39 cellular contexts compared by ENCODE assay signal in the genomic region with DNA sequence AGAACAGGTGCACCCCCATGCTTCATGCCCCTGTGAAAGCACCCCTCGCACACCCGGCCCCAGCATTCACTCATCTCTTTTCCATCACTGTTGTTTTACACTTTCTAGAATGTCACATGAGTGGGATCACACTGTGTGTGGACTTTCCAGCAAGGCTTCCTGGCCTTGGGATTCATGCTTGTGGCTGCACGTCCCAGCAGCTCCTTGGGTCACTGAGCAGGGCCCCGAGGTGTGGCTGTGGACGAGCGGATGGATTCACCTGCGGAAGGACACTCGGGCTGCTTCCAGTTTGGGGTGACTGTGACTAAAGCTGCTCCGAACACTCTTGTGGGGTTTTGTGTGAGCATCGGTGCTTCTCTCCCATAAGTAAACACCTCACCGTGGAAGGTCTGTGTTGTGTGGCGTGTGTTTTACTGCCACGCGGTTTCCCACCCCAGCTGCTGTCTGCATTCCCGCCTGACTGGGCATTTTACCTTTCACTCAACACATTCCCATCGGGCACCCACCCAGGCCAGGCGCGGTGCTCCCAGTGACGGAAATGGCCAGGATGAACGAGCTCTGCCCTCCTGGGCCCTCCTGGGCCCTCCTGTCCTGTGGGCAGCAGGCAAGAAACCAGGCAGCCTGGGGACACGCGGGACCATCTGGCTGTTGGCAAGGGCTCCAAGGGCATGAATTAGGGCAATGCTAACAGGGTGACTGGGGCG. TPM values are rescaled to one million over a fixed set of nuclear protein-coding genes. Genes with fewer than 3 reads are reported as not detected.
DNase-seq lines count a peak whose midpoint lies in the region; ATAC-seq, FAIRE-seq and TF ChIP-seq lines count a peak whose summit lies in the region.
"Had no signal": no experiment of that assay in that cellular context is flagged by ENCODE, and none has a peak within 500 bp of the region (broad histone marks: within the 10 kb centered on the region; RNA-seq: fewer than 3 reads in every experiment).

No MANE protein-coding gene starts in this region.

- BruUV-seq in Calu3 (replicated peaks; lab: Mats Ljungman, UMichigan) (no TSS peak), HCT116 (replicated peaks; lab: Mats Ljungman, UMichigan) (no TSS peak)

- H3K4me2 ChIP-seq in HCT116 (ENCODE audit: low read length), result peak overlapping the region; percentile 80

- CTCF ChIA-PET in Calu3 (lab: Charles Lee), result interaction anchor here (0.5 to 2.8 kb wide), 9 partner anchors 9 to 199 kb away, joined by 3 to 14 read pairs (median 4); no protein-coding TSS in a partner anchor
- CTCF ChIA-PET in HCT116 (lab: Charles Lee), result interaction anchor here (0.7 to 3.4 kb wide), 6 partner anchors 10 to 202 kb away, joined by 3 to 18 read pairs (median 3); no protein-coding TSS in a partner anchor

- H3K27ac Mint-ChIP-seq in Calu3 (ENCODE audit: unreplicated experiment), result no peak overlapping the region
- H3K27ac Mint-ChIP-seq: activated CD4-positive, alpha-beta memory T cell treated with anti-CD3 and anti-CD28 coated beads for 36 hours; activated naive CD4-positive, alpha-beta T cell treated with anti-CD3 and anti-CD28 coated beads, Interleukin-2, amount 10 ng/mL, durations not matched to agents 7 days and 5 days; activated T-helper 1 cell treated with anti-CD3 and anti-CD28 coated beads, Interleukin-12 subunit alpha, Interleukin-12 subunit beta, Interleukin-2, Interleukin-4 antibody, amounts not matched to agents 30 ng/mL and 10 ng/mL and 1 ng/mL, durations not matched to agents 14 hours and 24 hours and 36 hours had no signal

- H3K9me3 Mint-ChIP-seq in Calu3 (ENCODE audit: low read depth, unreplicated experiment), result no peaks in the 10 kb centered on the region
- H3K9me3 Mint-ChIP-seq: activated CD4-positive, alpha-beta memory T cell treated with anti-CD3 and anti-CD28 coated beads for 36 hours; activated naive CD4-positive, alpha-beta T cell treated with anti-CD3 and anti-CD28 coated beads, Interleukin-2, amount 10 ng/mL, durations not matched to agents 7 days and 5 days; activated T-helper 1 cell treated with anti-CD3 and anti-CD28 coated beads, Interleukin-12 subunit alpha, Interleukin-12 subunit beta, Interleukin-2, Interleukin-4 antibody, amounts not matched to agents 30 ng/mL and 10 ng/mL and 1 ng/mL, durations not matched to agents 14 hours and 24 hours and 36 hours; central memory CD8-positive, alpha-beta T cell; neural crest cell had no signal

- H3K36me3 ChIP-seq in HCT116 (ENCODE audit: control insufficient read depth in 1 of 2, insufficient read depth in 2 of 2, low read length in 2 of 2), result no peaks in the 10 kb centered on the region
- no peaks in the 10 kb centered on the region for H3K36me3 ChIP-seq in SK-N-MC (ENCODE audit: insufficient read depth, low read length)
- no peaks in the 10 kb centered on the region for H3K36me3 ChIP-seq in kidney (ENCODE audit: control insufficient read depth in 1 of 2, insufficient read depth in 2 of 2, low read length in 2 of 2)
- no peaks in the 10 kb centered on the region for H3K36me3 ChIP-seq in SJCRH30
- H3K36me3 ChIP-seq: adrenal gland; BLaER1 treated with 17β-estradiol and CSF1 and Interleukin-3, amounts not matched to agents 10 nM and 100 nM; gastroesophageal sphincter; suprapubic skin had no signal

- no peaks in the 10 kb centered on the region for H4K20me1 ChIP-seq in HCT116 (ENCODE audit: insufficient read depth)

- H3K9me3 ChIP-seq in HCT116 (ENCODE audit: control insufficient read depth in 1 of 2, insufficient read depth in 1 of 2, low read depth in 1 of 2, low read length in 2 of 2) (no peaks in the 10 kb centered on the region), SK-N-MC (ENCODE audit: low read depth, low read length) (no peaks in the 10 kb centered on the region), kidney (ENCODE audit: control insufficient read depth in 1 of 2, low read length in 2 of 2) (no peaks in the 10 kb centered on the region), SJCRH30 (replicated peaks) (no peaks in the 10 kb centered on the region)
- H3K9me3 ChIP-seq: adrenal gland; BLaER1 treated with 17β-estradiol and CSF1 and Interleukin-3, amounts not matched to agents 10 nM and 100 nM; Caco-2; gastroesophageal sphincter; suprapubic skin had no signal

- H3K27me3 ChIP-seq in HCT116 (ENCODE audit: insufficient read depth, low read length) (peaks cover 6% of the 10 kb centered on the region), SJCRH30 (peaks cover 9% of the 10 kb centered on the region; the same call in 1 of the 2 replicates)
- H3K27me3 ChIP-seq: adrenal gland had no signal

- no peak overlapping the region for H2AFZ ChIP-seq in HCT116 (ENCODE audit: low read depth, low read length, poor library complexity, severe bottlenecking)
- H2AFZ ChIP-seq: parathyroid adenoma had no signal

- DNase-seq in Calu3 (no peak), HCT116 (ENCODE audit: low read depth, low spot score) (no peak), SK-N-MC (ENCODE audit: low read depth, low spot score) (no peak), kidney (peak; percentile 68), foreskin fibroblast (no peak), SJCRH30 (no peak)
- DNase-seq: activated CD4-positive, alpha-beta memory T cell treated with anti-CD3 and anti-CD28 coated beads for 36 hours; activated CD8-positive, alpha-beta memory T cell treated with anti-CD3 and anti-CD28 coated beads, Interleukin-2, amount 50 U/mL, for 4 hours; activated naive CD4-positive, alpha-beta T cell treated with anti-CD3 and anti-CD28 coated beads, Interleukin-2, amount 10 ng/mL, durations not matched to agents 7 days and 5 days; Caco-2; DND-41; GOT3; hippocampal formation; Karpas-422; NCI-H1417 treated with DMSO at 0.1 percent for 48 hours; NCI-H2081 treated with DMSO at 0.1 percent for 48 hours; NCI-H345; NCI-H69; stimulated activated CD4-positive, alpha-beta T cell treated with anti-CD3 and anti-CD28 coated beads, Interleukin-1b, Interleukin-23, amount 100 ng/mL, for 48 hours; stimulated activated naive CD4-positive, alpha-beta T cell treated with Interleukin-2 at 50 U/mL for 16 hours; T-helper 1 cell had no signal

- ATAC-seq in HCT116, result no peak
- no peak for ATAC-seq in HG02610 (IDR thresholded peaks at IDR 0.05; ENCODE audit: unreplicated experiment)
- ATAC-seq in GM18505 (IDR thresholded peaks at IDR 0.05; ENCODE audit: unreplicated experiment), result no peak

- peaks cover 45 to 66% of the 10 kb centered on the region in 2 experiments for H3K4me1 ChIP-seq in HCT116 (ENCODE audit: control insufficient read depth in 1 of 2, insufficient read depth in 2 of 2, low read length in 2 of 2)
- peaks cover 0 to 13% of the 10 kb centered on the region in 2 donors for H3K4me1 ChIP-seq in kidney (ENCODE audit: control insufficient read depth in 1 of 2, insufficient read depth in 1 of 2, low read depth in 1 of 2, low read length in 2 of 2)
- no peaks in the 10 kb centered on the region; the same call in 1 of the 2 replicates for H3K4me1 ChIP-seq in SJCRH30
- H3K4me1 ChIP-seq: Caco-2 had no signal

- H3K27ac ChIP-seq in HCT116 (ENCODE audit: low read depth, low read length), result peak overlapping the region; percentile 44; the same call in 1 of the 2 replicates
- peak overlapping the region; percentile 55; the same call in 1 of the 2 replicates for H3K27ac ChIP-seq in SK-N-MC
- H3K27ac ChIP-seq in kidney (ENCODE audit: low read depth in 2 of 2, low read length in 2 of 2), result no peak overlapping the region
- H3K27ac ChIP-seq in SJCRH30, result no peak overlapping the region
- H3K27ac ChIP-seq: adrenal gland; BLaER1 treated with 17β-estradiol and CSF1 and Interleukin-3, amounts not matched to agents 10 nM and 100 nM; gastroesophageal sphincter; HL-60; parathyroid adenoma; suprapubic skin had no signal

- H3K79me2 ChIP-seq in HCT116 (ENCODE audit: insufficient read depth, low read length), result no peaks in the 10 kb centered on the region
- H3K79me2 ChIP-seq: parathyroid adenoma had no signal

- H3K36me3 Mint-ChIP-seq in Calu3 (ENCODE audit: insufficient read depth, unreplicated experiment), result peaks cover 6% of the 10 kb centered on the region
- H3K36me3 Mint-ChIP-seq: activated CD4-positive, alpha-beta memory T cell treated with anti-CD3 and anti-CD28 coated beads for 36 hours; activated naive CD4-positive, alpha-beta T cell treated with anti-CD3 and anti-CD28 coated beads, Interleukin-2, amount 10 ng/mL, durations not matched to agents 7 days and 5 days had no signal

- H3K4me3 ChIP-seq in HCT116 (replicated peaks in 1 of 2; ENCODE audit: low read depth in 1 of 2, low read length in 2 of 2), result peak overlapping the region in 1 of 2 experiments; percentile 17; a peak in 1 of 4 replicates
- H3K4me3 ChIP-seq in SK-N-MC, result no peak overlapping the region
- no peak overlapping the region for H3K4me3 ChIP-seq in kidney (ENCODE audit: low read length in 2 of 2)
- H3K4me3 ChIP-seq in foreskin fibroblast (ENCODE audit: low read depth in 1 of 2, low read length in 2 of 2), result no peak overlapping the region
- H3K4me3 ChIP-seq in SJCRH30, result no peak overlapping the region
- H3K4me3 ChIP-seq: BLaER1 treated with 17β-estradiol and CSF1 and Interleukin-3, amounts not matched to agents 10 nM and 100 nM had no signal

- peaks cover 24% of the 10 kb centered on the region for H3K27me3 Mint-ChIP-seq in Calu3 (ENCODE audit: unreplicated experiment)

- H3K9ac ChIP-seq in HCT116 (ENCODE audit: low read length) (peak overlapping the region; percentile 7; the same call in 1 of the 2 replicates), SK-N-MC (ENCODE audit: insufficient read length) (no peak overlapping the region), kidney (ENCODE audit: low read length in 2 of 2) (no peak overlapping the region)
- H3K9ac ChIP-seq: parathyroid adenoma had no signal

- RAD21 ChIA-PET in HCT116 (lab: Charles Lee; ENCODE audit: low non-redundant PET in 1 of 2, low total read pairs in 2 of 2, uncharacterized antibody in 2 of 2, unreplicated experiment in 2 of 2), result interaction anchor here (0.7 to 1.0 kb wide), 4 partner anchors 64 to 159 kb away, joined by 3 to 7 read pairs (median 4); no protein-coding TSS in a partner anchor

- no peak for TF ChIP-seq RAD21 in HCT116 (IDR thresholded peaks at IDR 0.05; ENCODE audit: low read depth)

- H3K9me2 ChIP-seq in HCT116 (ENCODE audit: insufficient read depth), result no peaks in the 10 kb centered on the region

- POLR2A ChIA-PET in HCT116 (lab: Charles Lee), result no interaction called here

- TF ChIP-seq POLR2A in HCT116 (IDR thresholded peaks at IDR 0.05; ENCODE audit: borderline replicate concordance, extremely low read depth, insufficient read depth, insufficient read length), result no peak
- no peak for TF ChIP-seq POLR2A in GM18505 (IDR thresholded peaks at IDR 0.05; ENCODE audit: borderline replicate concordance, extremely low read depth, insufficient read depth, insufficient read length)

- intact Hi-C loops in Calu3 (cut with micrococcal nuclease; ENCODE audit: unreplicated experiment) (no loop called here), HCT116 (cut with micrococcal nuclease) (loop anchor here (5.0 to 10.0 kb wide), 3 partner anchors 77 to 253 kb away; no protein-coding TSS in a partner anchor), kidney (cut with DNase I) (loop anchor here (5.0 kb wide), 1 partner anchor 182 kb away; no protein-coding TSS in a partner anchor)

- H3K4me3 Mint-ChIP-seq in Calu3 (ENCODE audit: low read depth, unreplicated experiment), result peak overlapping the region; percentile 18
- H3K4me3 Mint-ChIP-seq: activated CD4-positive, alpha-beta memory T cell treated with anti-CD3 and anti-CD28 coated beads for 36 hours; activated naive CD4-positive, alpha-beta T cell treated with anti-CD3 and anti-CD28 coated beads, Interleukin-2, amount 10 ng/mL, durations not matched to agents 7 days and 5 days; activated T-helper 1 cell treated with anti-CD3 and anti-CD28 coated beads, Interleukin-12 subunit alpha, Interleukin-12 subunit beta, Interleukin-2, Interleukin-4 antibody, amounts not matched to agents 30 ng/mL and 10 ng/mL and 1 ng/mL, durations not matched to agents 14 hours and 24 hours and 36 hours; central memory CD8-positive, alpha-beta T cell; neural crest cell had no signal

- FAIRE-seq in kidney (lab: Jason Lieb, UNC), result no peak
- FAIRE-seq: RCC 7860 had no signal

- peaks cover 15% of the 10 kb centered on the region for H3K4me1 Mint-ChIP-seq in Calu3 (ENCODE audit: low read depth, unreplicated experiment)
- H3K4me1 Mint-ChIP-seq: activated naive CD4-positive, alpha-beta T cell treated with anti-CD3 and anti-CD28 coated beads, Interleukin-2, amount 10 ng/mL, durations not matched to agents 7 days and 5 days; central memory CD8-positive, alpha-beta T cell had no signal

- TF ChIP-seq CTCF in Calu3 (IDR thresholded peaks at IDR 0.05; ENCODE audit: unreplicated experiment) (no peak), HCT116 (IDR thresholded peaks at IDR 0.05 in 2 of 3, conservative IDR thresholded peaks at IDR 0.05 in 1 of 3; ENCODE audit: borderline replicate concordance in 1 of 3, insufficient read depth in 1 of 3, low read depth in 2 of 3, low read length in 2 of 3) (no peak), kidney (IDR thresholded peaks at IDR 0.05; ENCODE audit: borderline replicate concordance, extremely low read depth, insufficient read depth) (no peak), foreskin fibroblast (IDR thresholded peaks at IDR 0.05; ENCODE audit: low read depth, low read length) (no peak)

RNA-seq across cellular contexts. Expression of a gene that starts 41.4 kb away (rescaled TPM):
- total RNA-seq in Calu3 (2022) (not detected in 2 replicates), HCT116 (2021; ENCODE audit: unreplicated experiment) (not detected), kidney (not detected)
- polyA plus RNA-seq in HCT116 (2012), result not detected in 2 replicates
- not detected for polyA plus RNA-seq in kidney (ENCODE audit: insufficient read depth, low read depth, low replicate concordance)
- not detected in 2 replicates for total RNA-seq in SJCRH30 (2014; rRNA removed; shearing (Covaris generic))
- total RNA-seq: activated CD4-positive, alpha-beta memory T cell treated with anti-CD3 and anti-CD28 coated beads for 36 hours; activated T-helper 1 cell treated with anti-CD3 and anti-CD28 coated beads, Interleukin-12 subunit alpha, Interleukin-12 subunit beta, Interleukin-2, Interleukin-4 antibody, amounts not matched to agents 30 ng/mL and 10 ng/mL and 1 ng/mL, durations not matched to agents 14 hours and 24 hours and 36 hours; adrenal gland; Caco-2; dermis microvascular lymphatic vessel endothelial cell; fibroblast of lung; gastroesophageal sphincter; lung microvascular endothelial cell; mucosa of gallbladder; neural crest cell; smooth muscle cell; suprapubic skin; urinary bladder had no signal
- polyA plus RNA-seq: adrenal gland, fibroblast of lung, smooth muscle cell, urinary bladder had no signal

Comparison
In these comparisons a context has a peak if more than half of its experiments do, and no peak if none do; other contexts are left out.
1. H3K27ac ChIP-seq: peak in HCT116 (single experiment) and SK-N-MC (single experiment); none in kidney (0 of 2) and SJCRH30 (single experiment).